ENCODE assay signal across 21 cellular contexts in genomic region chr5:108059334-108059733, GRCh38.
"Had no signal": no experiment of that assay in that cellular context is flagged by ENCODE, and none has a peak within 500 bp of the region (broad histone marks: within the 10 kb centered on the region; RNA-seq: fewer than 3 reads in every experiment).

No MANE protein-coding gene starts in this region.

- H3K27me3 Mint-ChIP-seq: activated CD4-positive, alpha-beta memory T cell treated with anti-CD3 and anti-CD28 coated beads, Interleukin-2, amount 10 ng/mL, durations not matched to agents 7 days and 5 days; activated CD4-positive, alpha-beta T cell treated with anti-CD3 and anti-CD28 coated beads for 36 hours; activated naive CD4-positive, alpha-beta T cell treated with anti-CD3 and anti-CD28 coated beads, Interleukin-2, amount 50 U/mL, for 24 hours; T-cell had no signal

- H3K4me1 Mint-ChIP-seq: activated CD4-positive, alpha-beta memory T cell treated with anti-CD3 and anti-CD28 coated beads, Interleukin-2, amount 10 ng/mL, durations not matched to agents 7 days and 5 days; activated CD4-positive, alpha-beta T cell treated with anti-CD3 and anti-CD28 coated beads for 36 hours; activated naive CD4-positive, alpha-beta T cell treated with anti-CD3 and anti-CD28 coated beads, Interleukin-2, amount 50 U/mL, for 24 hours; T-cell had no signal

- H3K9me3 Mint-ChIP-seq: activated naive CD4-positive, alpha-beta T cell treated with anti-CD3 and anti-CD28 coated beads, Interleukin-2, amount 50 U/mL, for 24 hours had no signal

- H3K4me3 Mint-ChIP-seq: activated CD4-positive, alpha-beta memory T cell treated with anti-CD3 and anti-CD28 coated beads, Interleukin-2, amount 10 ng/mL, durations not matched to agents 7 days and 5 days; activated CD4-positive, alpha-beta T cell treated with anti-CD3 and anti-CD28 coated beads for 36 hours; activated naive CD4-positive, alpha-beta T cell treated with anti-CD3 and anti-CD28 coated beads, Interleukin-2, amount 50 U/mL, for 24 hours; activated T-cell treated with anti-CD3 and anti-CD28 coated beads, Interleukin-2, amount 50 U/mL, for 72 hours; T-cell had no signal

- H3K27ac Mint-ChIP-seq: activated CD4-positive, alpha-beta memory T cell treated with anti-CD3 and anti-CD28 coated beads, Interleukin-2, amount 10 ng/mL, durations not matched to agents 7 days and 5 days; activated CD4-positive, alpha-beta T cell treated with anti-CD3 and anti-CD28 coated beads for 36 hours; activated naive CD4-positive, alpha-beta T cell treated with anti-CD3 and anti-CD28 coated beads, Interleukin-2, amount 50 U/mL, for 24 hours; activated T-cell treated with anti-CD3 and anti-CD28 coated beads, Interleukin-2, amount 50 U/mL, for 72 hours; activated T-helper 2 cell treated with anti-CD3 and anti-CD28 coated beads, Interferon-gamma antibody, Interleukin-2, Interleukin-4, amounts not matched to agents 10 μg/mL and 5 μg/mL and 100 μg/mL, durations not matched to agents 14 hours and 24 hours and 36 hours; T-cell had no signal

- ATAC-seq: activated CD4-positive, alpha-beta T cell treated with anti-CD3 and anti-CD28 coated beads for 36 hours; activated T-cell treated with anti-CD3 and anti-CD28 coated beads, Interleukin-2, amount 50 U/mL, for 72 hours; Right ventricle myocardium inferior; T-cell had no signal

- H3K27ac ChIP-seq: SK-N-MC had no signal

- FAIRE-seq: bronchial epithelial cell had no signal

- H3K4me3 ChIP-seq: SK-N-MC had no signal

- DNase-seq: activated CD4-positive, alpha-beta memory T cell treated with anti-CD3 and anti-CD28 coated beads, Interleukin-2, amount 10 ng/mL, durations not matched to agents 7 days and 5 days; activated CD4-positive, alpha-beta T cell treated with anti-CD3 and anti-CD28 coated beads for 36 hours; activated CD4-positive, alpha-beta T cell treated with anti-CD3 and anti-CD28 coated beads, Interleukin-2, amount 50 U/mL, for 1 hour; activated T-cell treated with anti-CD3 and anti-CD28 coated beads, Interleukin-2, amount 50 U/mL, for 72 hours; aorta; central memory CD4-positive, alpha-beta T cell; KG1; MV-4-11; NCI-H1092 treated with DMSO at 0.1 percent for 48 hours; NCI-H1436; NCI-H1694 treated with DMSO at 0.1 percent for 48 hours; NCI-H2029 treated with DMSO at 0.1 percent for 48 hours; NCI-H510A treated with DMSO at 0.1 percent for 48 hours; T-cell; T-helper 2 cell; T1000 had no signal
